ENCODE assay signal across 1 cellular context in the genomic region with DNA sequence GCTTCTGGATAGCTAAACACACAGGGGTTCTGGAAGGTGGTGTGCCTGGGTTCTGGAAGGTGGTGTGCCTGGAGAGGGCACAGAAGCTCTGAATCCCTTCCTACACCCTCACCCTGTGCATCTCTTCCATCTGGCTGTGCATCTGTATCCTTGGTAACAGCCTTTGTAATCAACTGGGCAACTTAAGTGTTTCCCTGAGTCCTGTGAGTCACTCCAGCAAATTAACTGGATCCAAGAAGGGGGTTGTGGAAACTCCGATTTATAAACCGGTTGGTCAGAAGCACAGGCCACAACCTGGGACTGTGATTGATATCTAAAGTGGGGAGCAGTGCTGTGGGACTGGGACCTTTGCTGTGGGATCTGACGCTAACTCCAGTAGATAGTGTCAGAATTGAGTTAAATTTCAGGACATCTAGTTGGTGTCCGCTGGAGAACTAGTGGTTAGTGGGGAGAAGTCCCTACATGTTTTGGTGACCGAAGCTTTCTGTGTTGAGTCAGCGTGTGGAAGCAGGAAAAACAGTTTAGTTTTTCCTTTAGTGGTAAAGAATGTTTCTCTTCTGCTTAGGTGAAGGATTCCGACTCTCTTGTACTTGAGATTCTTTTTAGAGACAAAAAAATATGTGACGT.
TF ChIP-seq lines count a peak whose summit lies in the region.

No MANE protein-coding gene starts in this region.

TF ChIP-seq in IMR-90, 13 proteins besides CTCF, POLR2A, EP300 and RAD21 (continued from another document):
- TF ChIP-seq, protein P1, sequence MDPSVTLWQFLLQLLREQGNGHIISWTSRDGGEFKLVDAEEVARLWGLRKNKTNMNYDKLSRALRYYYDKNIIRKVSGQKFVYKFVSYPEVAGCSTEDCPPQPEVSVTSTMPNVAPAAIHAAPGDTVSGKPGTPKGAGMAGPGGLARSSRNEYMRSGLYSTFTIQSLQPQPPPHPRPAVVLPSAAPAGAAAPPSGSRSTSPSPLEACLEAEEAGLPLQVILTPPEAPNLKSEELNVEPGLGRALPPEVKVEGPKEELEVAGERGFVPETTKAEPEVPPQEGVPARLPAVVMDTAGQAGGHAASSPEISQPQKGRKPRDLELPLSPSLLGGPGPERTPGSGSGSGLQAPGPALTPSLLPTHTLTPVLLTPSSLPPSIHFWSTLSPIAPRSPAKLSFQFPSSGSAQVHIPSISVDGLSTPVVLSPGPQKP (IDR thresholded peaks at IDR 0.05; ENCODE audit: borderline replicate concordance, low read depth, low read length) = no peak
- TF ChIP-seq FOS (IDR thresholded peaks at IDR 0.05; ENCODE audit: low read depth, low read length) = peak; percentile 72
- peak; percentile 0; the same call in 1 of the 2 replicates for TF ChIP-seq BHLHE40 (IDR thresholded peaks at IDR 0.05; ENCODE audit: low read depth, low read length)
